26 cellular contexts compared by ENCODE assay signal in the genomic region with DNA sequence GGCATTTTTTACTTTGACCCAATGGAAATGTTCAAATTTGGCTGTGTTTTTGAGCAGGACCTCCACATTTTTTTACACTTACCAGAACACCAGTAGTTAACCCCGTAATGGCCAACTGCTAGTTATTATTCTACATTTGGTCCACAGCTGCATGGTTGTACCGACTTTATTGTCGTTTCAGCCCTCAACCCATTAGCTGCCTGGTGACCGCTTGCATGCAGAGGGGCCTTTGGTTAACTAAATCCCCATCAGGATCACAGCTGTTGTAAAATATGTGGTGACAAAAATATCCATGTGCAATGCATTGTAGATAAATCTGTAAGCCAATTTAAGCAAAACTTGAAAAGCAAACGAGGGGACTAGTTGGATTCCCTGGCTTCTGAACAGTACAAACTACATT.
DNase-seq lines count a peak whose midpoint lies in the region; ATAC-seq, FAIRE-seq and TF ChIP-seq lines count a peak whose summit lies in the region.
"Had no signal": no experiment of that assay in that cellular context is flagged by ENCODE, and none has a peak within 500 bp of the region (broad histone marks: within the 10 kb centered on the region; RNA-seq: fewer than 3 reads in every experiment).

No MANE protein-coding gene starts in this region.

- H3K4ac ChIP-seq in mesenchymal stem cell (ENCODE audit: low read depth in 1 of 2, low read length in 2 of 2), result peak overlapping the region in 1 of 2 experiments; percentile 32

- no peak overlapping the region for H3K4me2 ChIP-seq in astrocyte (ENCODE audit: low read length)
- H3K4me2 ChIP-seq in mesenchymal stem cell (ENCODE audit: low read length, poor library complexity, severe bottlenecking), result no peak overlapping the region
- H3K4me2 ChIP-seq: PC-9, SK-N-SH had no signal

- H2BK5ac ChIP-seq in mesenchymal stem cell (ENCODE audit: low read depth, low read length, poor library complexity, severe bottlenecking), result no peak overlapping the region

- TF ChIP-seq CTCF in left ventricle myocardium inferior (IDR thresholded peaks at IDR 0.05; ENCODE audit: borderline replicate concordance) (no peak), astrocyte (IDR thresholded peaks at IDR 0.05; ENCODE audit: insufficient read depth, low read depth, low read length) (no peak), tibial artery (IDR thresholded peaks at IDR 0.05) (no peak), esophagus squamous epithelium (IDR thresholded peaks at IDR 0.05) (no peak)

- no peaks in the 10 kb centered on the region for H3K9me3 Mint-ChIP-seq in astrocyte (ENCODE audit: unreplicated experiment)
- H3K9me3 Mint-ChIP-seq: CD14-positive monocyte had no signal

- intact Hi-C loops in left ventricle myocardium inferior (cut with micrococcal nuclease) (no loop called here), Right ventricle myocardium inferior (cut with DNase I) (no loop called here), tibial artery (cut with DNase I; ENCODE audit: low total_unique reads) (no loop called here), esophagus squamous epithelium (cut with DNase I) (no loop called here)

- H3K27ac Mint-ChIP-seq in astrocyte (ENCODE audit: unreplicated experiment), result no peak overlapping the region
- H3K27ac Mint-ChIP-seq: B cell, CD14-positive monocyte had no signal

- H3K18ac ChIP-seq in mesenchymal stem cell (ENCODE audit: low read depth in 1 of 2, low read length in 2 of 2), result peak overlapping the region in 1 of 2 experiments; percentile 67

- no peak for ATAC-seq in Right ventricle myocardium inferior
- ATAC-seq: HCT116 had no signal

- H3K9ac ChIP-seq in astrocyte (ENCODE audit: low read length) (no peak overlapping the region), mesenchymal stem cell (ENCODE audit: low read length) (no peak overlapping the region)
- H3K9ac ChIP-seq: SK-N-SH had no signal

- peak overlapping the region; percentile 11 for H2BK120ac ChIP-seq in mesenchymal stem cell (ENCODE audit: low read depth, low read length)

- H3K4me1 ChIP-seq in left ventricle myocardium inferior (peaks cover 66% of the 10 kb centered on the region), astrocyte (ENCODE audit: insufficient read depth, low read length) (peaks cover 22% of the 10 kb centered on the region), mesenchymal stem cell (ENCODE audit: control insufficient read depth, insufficient read depth, low read depth, low read length) (peaks cover 2% of the 10 kb centered on the region), tibial artery (peaks cover 0 to 50% (median 23%) of the 10 kb centered on the region in 4 donors), esophagus squamous epithelium (peaks cover 0 to 17% (median 0%) of the 10 kb centered on the region in 3 donors)

- no peaks in the 10 kb centered on the region for H3K27me3 ChIP-seq in left ventricle myocardium inferior (ENCODE audit: low read depth)
- H3K27me3 ChIP-seq in astrocyte (ENCODE audit: insufficient read depth, low read length), result no peaks in the 10 kb centered on the region
- H3K27me3 ChIP-seq in mesenchymal stem cell (ENCODE audit: control insufficient read depth in 1 of 2, insufficient read depth in 1 of 2, low read length in 2 of 2), result no peaks in the 10 kb centered on the region
- H3K27me3 ChIP-seq in tibial artery, result no peaks in the 10 kb centered on the region
- no peaks in the 10 kb centered on the region for H3K27me3 ChIP-seq in esophagus squamous epithelium
- H3K27me3 ChIP-seq: MG63 had no signal

- no peak overlapping the region for H3K4me3 Mint-ChIP-seq in astrocyte (ENCODE audit: unreplicated experiment)
- H3K4me3 Mint-ChIP-seq: B cell, CD14-positive monocyte had no signal

- no peak overlapping the region for H4K8ac ChIP-seq in mesenchymal stem cell (ENCODE audit: low read length)

- no peak overlapping the region for H3K23ac ChIP-seq in mesenchymal stem cell (ENCODE audit: low read length in 2 of 2)

- H3K27me3 Mint-ChIP-seq in astrocyte (ENCODE audit: low read depth, unreplicated experiment), result no peaks in the 10 kb centered on the region
- H3K27me3 Mint-ChIP-seq: B cell had no signal

- H3K9me3 ChIP-seq in left ventricle myocardium inferior (replicated peaks) (no peaks in the 10 kb centered on the region), astrocyte (ENCODE audit: insufficient read depth, low read depth, low read length) (no peaks in the 10 kb centered on the region), mesenchymal stem cell (ENCODE audit: control insufficient read depth, low read length) (no peaks in the 10 kb centered on the region), tibial artery (no peaks in the 10 kb centered on the region), esophagus squamous epithelium (no peaks in the 10 kb centered on the region)
- H3K9me3 ChIP-seq: MG63, SK-N-SH had no signal

- H3K4me1 Mint-ChIP-seq in astrocyte (ENCODE audit: low read depth, unreplicated experiment), result peaks cover 7% of the 10 kb centered on the region
- H3K4me1 Mint-ChIP-seq: B cell, CD14-positive monocyte had no signal

- no peak for TF ChIP-seq POLR2A in esophagus squamous epithelium (IDR thresholded peaks at IDR 0.05)

- H3K14ac ChIP-seq in mesenchymal stem cell (ENCODE audit: low read length in 2 of 2), result no peak overlapping the region

- DNase-seq in left ventricle myocardium inferior (no peak), Right ventricle myocardium inferior (ENCODE audit: missing footprints) (no peak), astrocyte (ENCODE audit: low read depth) (no peak), mesenchymal stem cell (peak; percentile 28), tibial artery (no peak), AG08396 (ENCODE audit: low spot score) (no peak), hypothalamus (lab: John Stamatoyannopoulos, UW) (no peak), esophagus squamous epithelium (lab: John Stamatoyannopoulos, UW) (no peak)
- DNase-seq: ACHN, DMS79, Kasumi-1, MG63, NCI-H1092, NCI-H1436 treated with DMSO at 0.1 percent for 48 hours, NCI-H1930, NCI-H510A treated with DMSO at 0.1 percent for 48 hours, NCI-H748 treated with DMSO at 0.1 percent for 48 hours, PC-9, RPMI8226, SHP77 treated with DMSO at 0.1 percent for 48 hours, SK-N-SH had no signal

- FAIRE-seq in astrocyte (lab: Jason Lieb, UNC), result no peak
- FAIRE-seq: GM12891 had no signal

- no peaks in the 10 kb centered on the region for H4K20me1 ChIP-seq in astrocyte (ENCODE audit: insufficient read depth, low read length)

- no peak overlapping the region for H4K91ac ChIP-seq in mesenchymal stem cell (ENCODE audit: low read length)

- H3K4me3 ChIP-seq in left ventricle myocardium inferior (no peak overlapping the region), astrocyte (ENCODE audit: insufficient read depth, low read depth, low read length) (no peak overlapping the region), mesenchymal stem cell (ENCODE audit: insufficient read depth in 1 of 2, low read depth in 1 of 2, low read length in 2 of 2) (no peak overlapping the region), tibial artery (no peak overlapping the region), esophagus squamous epithelium (no peak overlapping the region)
- H3K4me3 ChIP-seq: MG63, PC-9 had no signal

- 62% methylated on average over 4 of the region's 5 CpGs for WGBS in mesenchymal stem cell
- 68 to 69% methylated on average over 5 of the region's 5 CpGs for WGBS in esophagus squamous epithelium, 2 donors

- peak overlapping the region in 1 of 2 experiments; percentile 51 for H2BK12ac ChIP-seq in mesenchymal stem cell (ENCODE audit: low read length in 2 of 2)

- H3K79me1 ChIP-seq in mesenchymal stem cell (replicated peaks; ENCODE audit: low read length, poor library complexity, severe bottlenecking), result no peaks in the 10 kb centered on the region

- H2BK15ac ChIP-seq in mesenchymal stem cell (ENCODE audit: low read depth, poor library complexity, severe bottlenecking), result no peak overlapping the region

- H2AFZ ChIP-seq in astrocyte (ENCODE audit: low read depth, low read length) (no peak overlapping the region), mesenchymal stem cell (ENCODE audit: low read depth, low read length) (no peak overlapping the region)
- H2AFZ ChIP-seq: PC-9 had no signal

- no peak overlapping the region for H2AK5ac ChIP-seq in mesenchymal stem cell (ENCODE audit: low read length, severe bottlenecking)

- H3K79me2 ChIP-seq in astrocyte (ENCODE audit: insufficient read depth, low read length), result no peaks in the 10 kb centered on the region

- H3K36me3 ChIP-seq in left ventricle myocardium inferior (no peaks in the 10 kb centered on the region), astrocyte (ENCODE audit: insufficient read depth, low read length) (no peaks in the 10 kb centered on the region), mesenchymal stem cell (ENCODE audit: control insufficient read depth in 1 of 2, insufficient read depth in 2 of 2, low read depth in 1 of 2, low read length in 2 of 2) (no peaks in the 10 kb centered on the region), tibial artery (no peaks in the 10 kb centered on the region), esophagus squamous epithelium (no peaks in the 10 kb centered on the region)
- H3K36me3 ChIP-seq: MG63 had no signal

- no peaks in the 10 kb centered on the region for H3K36me3 Mint-ChIP-seq in astrocyte (ENCODE audit: low read depth, unreplicated experiment)
- H3K36me3 Mint-ChIP-seq: CD14-positive monocyte had no signal

- H3K27ac ChIP-seq in left ventricle myocardium inferior (replicated peaks) (peak overlapping the region; percentile 69), astrocyte (ENCODE audit: low read depth, low read length) (peak overlapping the region; percentile 21), mesenchymal stem cell (ENCODE audit: low read length, poor library complexity, severe bottlenecking) (no peak overlapping the region), tibial artery (peak overlapping the region; percentile 58 to 66), esophagus squamous epithelium (no peak overlapping the region)
- H3K27ac ChIP-seq: 22Rv1, PC-9 had no signal

Comparison
In these comparisons a context has a peak if more than half of its experiments do, and no peak if none do; other contexts are left out.
1. H3K27ac ChIP-seq: peak in left ventricle myocardium inferior (single experiment), astrocyte (single experiment) and tibial artery (2 of 2); none in mesenchymal stem cell (single experiment) and esophagus squamous epithelium (0 of 4).